25 cellular contexts compared by ENCODE assay signal in the genomic region with DNA sequence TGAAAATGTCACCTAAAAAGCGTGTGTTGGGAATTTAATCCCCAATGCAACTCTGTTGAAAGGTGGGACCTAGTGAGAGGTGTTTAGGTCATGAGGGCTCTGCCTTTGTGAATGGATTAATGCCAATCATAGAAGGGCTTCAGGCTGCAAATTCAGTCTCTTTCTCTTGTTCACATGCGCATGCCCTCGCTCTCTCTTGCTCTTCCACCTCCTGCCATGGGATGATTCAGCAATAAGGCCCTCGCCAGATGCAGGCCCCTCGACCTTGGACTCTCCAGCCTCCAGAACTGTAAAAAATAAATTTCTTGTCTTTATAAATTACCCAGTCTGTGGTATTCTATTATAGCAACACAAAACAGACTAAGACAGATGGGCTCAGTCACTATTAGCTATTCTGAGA. TPM values are rescaled to one million over a fixed set of nuclear protein-coding genes. Genes with fewer than 3 reads are reported as not detected.
DNase-seq lines count a peak whose midpoint lies in the region; FAIRE-seq and TF ChIP-seq lines count a peak whose summit lies in the region.
"Had no signal": no experiment of that assay in that cellular context is flagged by ENCODE, and none has a peak within 500 bp of the region (broad histone marks: within the 10 kb centered on the region; RNA-seq: fewer than 3 reads in every experiment).

No MANE protein-coding gene starts in this region.

- no TSS peak for BruUV-seq in OCI-LY7 (replicated peaks; lab: Mats Ljungman, UMichigan)

- no peak for TF ChIP-seq CTCF in OCI-LY7 (conservative IDR thresholded peaks at IDR 0.05; ENCODE audit: low read length)
- no peak for TF ChIP-seq CTCF in endodermal cell (conservative IDR thresholded peaks at IDR 0.05)
- no peak for TF ChIP-seq CTCF in kidney (IDR thresholded peaks at IDR 0.05; ENCODE audit: borderline replicate concordance, extremely low read depth, insufficient read depth)

- no peak overlapping the region for H3K27ac Mint-ChIP-seq in activated naive CD4-positive, alpha-beta T cell treated with anti-CD3 and anti-CD28 coated beads, Interleukin-2, amount 50 U/mL, for 24 hours
- H3K27ac Mint-ChIP-seq in activated naive CD4-positive, alpha-beta T cell treated with anti-CD3 and anti-CD28 coated beads, Interleukin-2, amount 10 ng/mL, durations not matched to agents 7 days and 5 days = no peak overlapping the region
- no peak overlapping the region for H3K27ac Mint-ChIP-seq in endodermal cell
- H3K27ac Mint-ChIP-seq: HFFc6, nephron progenitor cell had no signal

- peak overlapping the region; percentile 96; the same call in 1 of the 2 replicates for H2AFZ ChIP-seq in OCI-LY7 (ENCODE audit: low read length)

- no peak for FAIRE-seq in kidney (lab: Jason Lieb, UNC)
- FAIRE-seq: urothelium cell line had no signal

- H3K27me3 ChIP-seq in endodermal cell (ENCODE audit: control insufficient read depth, insufficient read depth, low read length, poor library complexity, severe bottlenecking) = no peaks in the 10 kb centered on the region
- H3K27me3 ChIP-seq: cardiac muscle cell, esophagus muscularis mucosa, gastroesophageal sphincter had no signal

- no peaks in the 10 kb centered on the region; the same call in 1 of the 2 replicates for H3K79me2 ChIP-seq in OCI-LY7 (ENCODE audit: insufficient read depth, low read depth, low read length)

- H3K4me1 ChIP-seq in OCI-LY7 (ENCODE audit: insufficient read depth, low read length, poor library complexity, severe bottlenecking) (peaks cover 64% of the 10 kb centered on the region), endodermal cell (ENCODE audit: control insufficient read depth, insufficient read depth, low read length) (peaks cover 4% of the 10 kb centered on the region), kidney (ENCODE audit: control insufficient read depth in 1 of 2, insufficient read depth in 1 of 2, low read depth in 1 of 2, low read length in 2 of 2) (no peaks in the 10 kb centered on the region)
- H3K4me1 ChIP-seq: prostate gland had no signal

- POLR2A ChIA-PET in OCI-LY7 (lab: Charles Lee) = interaction anchor here (0.9 to 8.1 kb wide), 6 partner anchors 8 to 52 kb away, joined by 3 to 68 read pairs (median 12); no protein-coding TSS in a partner anchor

- H3K4me1 Mint-ChIP-seq in activated naive CD4-positive, alpha-beta T cell treated with anti-CD3 and anti-CD28 coated beads, Interleukin-2, amount 50 U/mL, for 24 hours = peaks cover 63% of the 10 kb centered on the region
- peaks cover 67% of the 10 kb centered on the region for H3K4me1 Mint-ChIP-seq in activated naive CD4-positive, alpha-beta T cell treated with anti-CD3 and anti-CD28 coated beads, Interleukin-2, amount 10 ng/mL, durations not matched to agents 7 days and 5 days
- H3K4me1 Mint-ChIP-seq in endodermal cell = peaks cover 6% of the 10 kb centered on the region

- DNase-seq in activated naive CD4-positive, alpha-beta T cell treated with anti-CD3 and anti-CD28 coated beads, Interleukin-2, amount 10 ng/mL, durations not matched to agents 7 days and 5 days = no peak
- DNase-seq in OCI-LY7 (ENCODE audit: low spot score) = no peak
- peak; percentile 62 for DNase-seq in endodermal cell
- no peak for DNase-seq in DMS153 (lab: John Stamatoyannopoulos, UW)
- DNase-seq in kidney = no peak
- DNase-seq in GM19238 (ENCODE audit: insufficient read length, low spot score) = no peak
- no peak for DNase-seq in NCI-H526 (lab: John Stamatoyannopoulos, UW)
- DNase-seq: amniotic stem cell; DMS53; HFFc6; left cardiac atrium; NCI-H1092 treated with DMSO at 0.1 percent for 48 hours; NCI-H2081 treated with DMSO at 0.1 percent for 48 hours; nephron progenitor cell; SHP77; stimulated activated CD4-positive, alpha-beta T cell treated with anti-CD3 and anti-CD28 coated beads, Interleukin-2, amount 100 ng/mL, for 24 hours had no signal

- H3K27ac ChIP-seq in OCI-LY7 (ENCODE audit: low read depth, low read length, poor library complexity, severe bottlenecking) (peak overlapping the region; percentile 96), endodermal cell (ENCODE audit: low read depth, low read length) (no peak overlapping the region), kidney (ENCODE audit: low read depth in 2 of 2, low read length in 2 of 2) (no peak overlapping the region)
- H3K27ac ChIP-seq: C4-2B, esophagus muscularis mucosa, gastroesophageal sphincter, prostate gland, VCaP had no signal

- H3K36me3 ChIP-seq in OCI-LY7 (ENCODE audit: insufficient read depth, low read length) = no peaks in the 10 kb centered on the region
- H3K36me3 ChIP-seq in endodermal cell (ENCODE audit: control insufficient read depth, insufficient read depth, low read length) = no peaks in the 10 kb centered on the region
- no peaks in the 10 kb centered on the region for H3K36me3 ChIP-seq in kidney (ENCODE audit: control insufficient read depth in 1 of 2, insufficient read depth in 2 of 2, low read length in 2 of 2)
- H3K36me3 ChIP-seq: cardiac muscle cell, esophagus muscularis mucosa, gastroesophageal sphincter, prostate gland had no signal

- H4K20me1 ChIP-seq in OCI-LY7 (ENCODE audit: insufficient read depth, low read length) = no peaks in the 10 kb centered on the region

- H3K9ac ChIP-seq in endodermal cell (ENCODE audit: extremely low read depth, low read length, poor library complexity, severe bottlenecking) (no peak overlapping the region), kidney (ENCODE audit: low read length in 2 of 2) (no peak overlapping the region)

- peak overlapping the region; percentile 99 for H3K4me2 ChIP-seq in OCI-LY7 (ENCODE audit: low read length)

- no peaks in the 10 kb centered on the region for H3K27me3 Mint-ChIP-seq in activated naive CD4-positive, alpha-beta T cell treated with anti-CD3 and anti-CD28 coated beads, Interleukin-2, amount 50 U/mL, for 24 hours
- H3K27me3 Mint-ChIP-seq in activated naive CD4-positive, alpha-beta T cell treated with anti-CD3 and anti-CD28 coated beads, Interleukin-2, amount 10 ng/mL, durations not matched to agents 7 days and 5 days = no peaks in the 10 kb centered on the region
- no peaks in the 10 kb centered on the region for H3K27me3 Mint-ChIP-seq in endodermal cell (ENCODE audit: insufficient read depth)

- no peaks in the 10 kb centered on the region for H3K9me2 ChIP-seq in OCI-LY7 (ENCODE audit: insufficient read depth, low read length)

- CTCF ChIA-PET in activated naive CD4-positive, alpha-beta T cell treated with anti-CD3 and anti-CD28 coated beads, Interleukin-2, amount 10 ng/mL, durations not matched to agents 7 days and 5 days (lab: Charles Lee) = interaction anchor here (1.5 kb wide), 1 partner anchor 226 kb away, joined by 5 read pairs; no protein-coding TSS in a partner anchor
- CTCF ChIA-PET in OCI-LY7 (lab: Charles Lee; ENCODE audit: unreplicated experiment) = interaction anchor here (0.6 kb wide), 1 partner anchor 17 kb away, joined by 4 read pairs; no protein-coding TSS in a partner anchor

- no peaks in the 10 kb centered on the region for H3K9me3 Mint-ChIP-seq in activated naive CD4-positive, alpha-beta T cell treated with anti-CD3 and anti-CD28 coated beads, Interleukin-2, amount 50 U/mL, for 24 hours
- H3K9me3 Mint-ChIP-seq in activated naive CD4-positive, alpha-beta T cell treated with anti-CD3 and anti-CD28 coated beads, Interleukin-2, amount 10 ng/mL, durations not matched to agents 7 days and 5 days = peaks cover 2% of the 10 kb centered on the region
- peaks cover 1% of the 10 kb centered on the region for H3K9me3 Mint-ChIP-seq in endodermal cell
- H3K9me3 Mint-ChIP-seq: activated T-helper 2 cell treated with anti-CD3 and anti-CD28 coated beads, Interferon-gamma antibody, Interleukin-2, Interleukin-4, amounts not matched to agents 10 μg/mL and 5 μg/mL and 100 μg/mL, durations not matched to agents 14 hours and 24 hours and 36 hours; HFFc6; nephron progenitor cell had no signal

- H3K9me3 ChIP-seq in OCI-LY7 (ENCODE audit: low read length) (no peaks in the 10 kb centered on the region), endodermal cell (ENCODE audit: control insufficient read depth, low read length) (no peaks in the 10 kb centered on the region), kidney (ENCODE audit: control insufficient read depth in 1 of 2, low read length in 2 of 2) (no peaks in the 10 kb centered on the region)
- H3K9me3 ChIP-seq: esophagus muscularis mucosa, gastroesophageal sphincter, prostate gland had no signal

- peak overlapping the region; percentile 56 for H3K4me3 ChIP-seq in OCI-LY7 (ENCODE audit: low read depth, low read length, poor library complexity, severe bottlenecking)
- H3K4me3 ChIP-seq in endodermal cell (ENCODE audit: low read length) = no peak overlapping the region
- H3K4me3 ChIP-seq in kidney (ENCODE audit: low read length in 2 of 2) = no peak overlapping the region
- H3K4me3 ChIP-seq: cardiac muscle cell, esophagus muscularis mucosa, gastroesophageal sphincter, prostate gland had no signal

- peak overlapping the region; percentile 8 for H3K4me3 Mint-ChIP-seq in activated naive CD4-positive, alpha-beta T cell treated with anti-CD3 and anti-CD28 coated beads, Interleukin-2, amount 50 U/mL, for 24 hours
- H3K4me3 Mint-ChIP-seq in activated naive CD4-positive, alpha-beta T cell treated with anti-CD3 and anti-CD28 coated beads, Interleukin-2, amount 10 ng/mL, durations not matched to agents 7 days and 5 days = no peak overlapping the region
- no peak overlapping the region for H3K4me3 Mint-ChIP-seq in endodermal cell
- H3K4me3 Mint-ChIP-seq: HFFc6, nephron progenitor cell had no signal

- 86 to 93% methylated on average over 2 to 5 of the region's 5 CpGs for WGBS in endodermal cell (ENCODE audit: insufficient coverage in 1 of 2, insufficient read length in 1 of 2), 2 experiments

- intact Hi-C loops in OCI-LY7 (cut with micrococcal nuclease; ENCODE audit: unreplicated experiment) = loop anchor here (2.0 kb wide), 1 partner anchor 55 kb away; the partner anchor contains the start of gene PLXNC1
- intact Hi-C loops in kidney (cut with DNase I) = no loop called here

- peaks cover 6% of the 10 kb centered on the region for H3K36me3 Mint-ChIP-seq in activated naive CD4-positive, alpha-beta T cell treated with anti-CD3 and anti-CD28 coated beads, Interleukin-2, amount 50 U/mL, for 24 hours
- peaks cover 43% of the 10 kb centered on the region for H3K36me3 Mint-ChIP-seq in activated naive CD4-positive, alpha-beta T cell treated with anti-CD3 and anti-CD28 coated beads, Interleukin-2, amount 10 ng/mL, durations not matched to agents 7 days and 5 days
- H3K36me3 Mint-ChIP-seq in endodermal cell (ENCODE audit: low read depth) = no peaks in the 10 kb centered on the region

RNA-seq across cellular contexts. Expression of gene PLXNC1, which starts 55.4 kb away (rescaled TPM):
- total RNA-seq in OCI-LY7 (2014; rRNA removed; shearing (Covaris generic)) = 3.6 and 4.5 TPM in 2 replicates
- total RNA-seq in OCI-LY7 (2022) (8.0 and 9.1 TPM in 2 replicates), endodermal cell (1 to 10 TPM; 1.6 to 1.9 TPM), kidney (11.6 TPM)
- polyA plus RNA-seq in endodermal cell (2013, experiment 1 of 2) = 10.2 TPM
- 9.9 TPM for polyA plus RNA-seq in endodermal cell (2013, experiment 2 of 2)
- polyA plus RNA-seq in kidney (ENCODE audit: insufficient read depth, low read depth, low replicate concordance) = 1.8 TPM
